Comparison of ENCODE assay signal across 13 cellular contexts in genomic region chr18:46338761-46339160, GRCh38.
DNase-seq lines count a peak whose midpoint lies in the region; FAIRE-seq lines count a peak whose summit lies in the region.
"Had no signal": no experiment of that assay in that cellular context is flagged by ENCODE, and none has a peak within 500 bp of the region (broad histone marks: within the 10 kb centered on the region; RNA-seq: fewer than 3 reads in every experiment).

No MANE protein-coding gene starts in this region.

- no peak overlapping the region for H2AK5ac ChIP-seq in neuronal stem cell (ENCODE audit: low read depth, low read length)

- no peak overlapping the region for H2AFZ ChIP-seq in neuronal stem cell (ENCODE audit: low read length)

- no peak overlapping the region for H2BK12ac ChIP-seq in neuronal stem cell (ENCODE audit: low read length)

- DNase-seq in GM18507 (ENCODE audit: extremely low spot score, insufficient read length, low read depth) (no peak), NCI-H1092 treated with DMSO at 0.1 percent for 48 hours (lab: John Stamatoyannopoulos, UW) (peak; percentile 44), cerebellar cortex (ENCODE audit: low spot score) (peak; percentile 38), neuronal stem cell (ENCODE audit: low spot score) (no peak), DMS79 (lab: John Stamatoyannopoulos, UW) (no peak), activated gamma-delta T cell (lab: John Stamatoyannopoulos, UW) (no peak), HuH-7 (ENCODE audit: low spot score) (no peak)
- DNase-seq: effector CD4-positive, alpha-beta T cell; foreskin keratinocyte; NCI-H2029 treated with DMSO at 0.1 percent for 48 hours; stimulated activated naive CD4-positive, alpha-beta T cell treated with Interleukin-2 at 50 U/mL for 16 hours had no signal

- H3K79me1 ChIP-seq in neuronal stem cell (ENCODE audit: low read depth, low read length): peaks cover 10% of the 10 kb centered on the region

- H2BK15ac ChIP-seq in neuronal stem cell (ENCODE audit: low read length): no peak overlapping the region

- no peak overlapping the region for H2BK120ac ChIP-seq in neuronal stem cell (ENCODE audit: low read depth, low read length)

- H2BK5ac ChIP-seq in neuronal stem cell (ENCODE audit: low read length): no peak overlapping the region

- WGBS in neuronal stem cell (ENCODE audit: extremely low coverage in 2 of 2, insufficient read length in 2 of 2, insufficient replicate concordance in 1 of 2), 2 donors: no CpG with 5 or more reads among the region's 7 CpGs

- H3K9me3 ChIP-seq in neuronal stem cell (replicated peaks in 1 of 2; ENCODE audit: control insufficient read depth in 2 of 2, insufficient read depth in 1 of 2, low read depth in 1 of 2, low read length in 2 of 2): no peaks in the 10 kb centered on the region

- H3K14ac ChIP-seq in neuronal stem cell (ENCODE audit: low read length): no peak overlapping the region

- no peak overlapping the region for H3K18ac ChIP-seq in neuronal stem cell (ENCODE audit: low read length)

- no peak overlapping the region for H4K91ac ChIP-seq in neuronal stem cell (ENCODE audit: low read depth, low read length, poor library complexity)

- no peaks in the 10 kb centered on the region for H3K27me3 ChIP-seq in neuronal stem cell (ENCODE audit: control insufficient read depth in 3 of 3, insufficient read depth in 3 of 3, low read depth in 1 of 3, low read length in 3 of 3)
- H3K27me3 ChIP-seq: foreskin keratinocyte had no signal

- peaks cover 23 to 33% of the 10 kb centered on the region in 2 donors for H3K4me1 ChIP-seq in neuronal stem cell (ENCODE audit: control insufficient read depth in 2 of 2, insufficient read depth in 1 of 2, low read depth in 1 of 2, low read length in 2 of 2)

- FAIRE-seq in GM18507 (lab: Jason Lieb, UNC): peak; percentile 76
- FAIRE-seq: keratinocyte had no signal

- no peak overlapping the region for H3K4me3 ChIP-seq in neuronal stem cell (ENCODE audit: low read length in 2 of 2)

- peak overlapping the region; percentile 44 for H3K27ac ChIP-seq in neuronal stem cell (replicated peaks; ENCODE audit: low read length)
- H3K27ac ChIP-seq: foreskin keratinocyte, KMS-11 had no signal

- no peak overlapping the region for H3K4me2 ChIP-seq in neuronal stem cell (ENCODE audit: insufficient read depth, low read length, poor library complexity, severe bottlenecking)
- H3K4me2 ChIP-seq: KMS-11 had no signal

- no peak overlapping the region for H3K23ac ChIP-seq in neuronal stem cell (ENCODE audit: low read depth, low read length, poor library complexity)

- peaks cover 2 to 38% of the 10 kb centered on the region in 2 donors for H3K36me3 ChIP-seq in neuronal stem cell (replicated peaks in 1 of 2; ENCODE audit: control insufficient read depth in 2 of 2, insufficient read depth in 2 of 2, low read length in 2 of 2)

- no peak overlapping the region for H4K8ac ChIP-seq in neuronal stem cell (ENCODE audit: low read depth, low read length)

- no peak overlapping the region for H3K4ac ChIP-seq in neuronal stem cell (ENCODE audit: low read length)

- no peak overlapping the region for H3K9ac ChIP-seq in neuronal stem cell (ENCODE audit: low read depth, low read length, poor library complexity)
- H3K9ac ChIP-seq: KMS-11 had no signal

Comparison
In these comparisons a context has a peak if more than half of its experiments do, and no peak if none do; other contexts are left out.
1. DNase-seq: peak in NCI-H1092 treated with DMSO at 0.1 percent for 48 hours (single experiment) and cerebellar cortex (single experiment); none in GM18507 (single experiment), neuronal stem cell (single experiment), DMS79 (single experiment), activated gamma-delta T cell (single experiment) and HuH-7 (single experiment).